In the genomic region with DNA sequence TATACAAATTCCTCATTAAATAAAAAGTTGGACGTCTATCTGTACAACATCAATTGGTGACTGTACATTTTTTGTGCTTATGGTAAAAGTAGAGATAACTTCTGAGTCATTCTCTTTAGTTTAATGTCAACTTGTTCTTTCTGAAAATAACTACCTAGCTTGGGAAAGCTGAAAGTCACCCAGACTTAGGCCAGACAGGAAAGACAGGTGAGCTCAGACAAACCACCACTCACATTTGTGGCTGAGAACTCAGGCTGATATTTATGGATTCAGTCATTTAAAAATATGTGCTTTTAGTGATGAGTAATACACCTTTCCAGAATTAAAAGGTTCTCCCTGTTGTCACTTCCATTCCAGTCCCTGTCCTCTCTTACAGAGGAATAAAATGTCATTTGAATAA, we compare ENCODE assay signal across 29 cellular contexts. TPM values are rescaled to one million over a fixed set of nuclear protein-coding genes. Genes with fewer than 3 reads are reported as not detected.
"Had no signal": no experiment of that assay in that cellular context is flagged by ENCODE, and none has a peak within 500 bp of the region (broad histone marks: within the 10 kb centered on the region; RNA-seq: fewer than 3 reads in every experiment).

No MANE protein-coding gene starts in this region.

- H3K27me3 ChIP-seq: adrenal gland, Peyer's patch had no signal

- DNase-seq: activated B cell treated with CpG ODN at 0.5 μM for 24 hours; activated CD4-positive, alpha-beta memory T cell treated with anti-CD3 and anti-CD28 coated beads for 36 hours; activated CD4-positive, alpha-beta T cell treated with anti-CD3 and anti-CD28 coated beads, Interleukin-2, amount 10 ng/mL, durations not matched to agents 7 days and 5 days; activated CD8-positive, alpha-beta memory T cell treated with anti-CD3 and anti-CD28 coated beads for 24 hours; activated gamma-delta T cell treated with Interleukin-2 at 50 U/mL for 16 hours; activated naive CD4-positive, alpha-beta T cell treated with anti-CD3 and anti-CD28 coated beads, Interleukin-2, amount 50 U/mL, for 16 hours; activated naive CD8-positive, alpha-beta T cell treated with anti-CD3 and anti-CD28 coated beads, Interleukin-2, amount 10 ng/mL, durations not matched to agents 7 days and 5 days; activated T-cell treated with anti-CD3 and anti-CD28 coated beads, Interleukin-2, amount 50 U/mL, for 48 hours; adrenal gland; anterior cingulate cortex; central memory CD4-positive, alpha-beta T cell; IMR-90; KG1; NCI-H1105; NCI-H1436; NCI-H1694 treated with DMSO at 0.1 percent for 48 hours; NCI-H2081; NCI-H2171; NCI-H2227 treated with DMSO at 0.1 percent for 48 hours; NCI-H446 treated with DMSO at 0.1 percent for 48 hours; NCI-H524 treated with DMSO at 0.1 percent for 48 hours; NCI-H748 treated with DMSO at 0.1 percent for 48 hours; Peyer's patch; SHP77 treated with DMSO at 0.1 percent for 48 hours; T-cell; T-helper 2 cell; T1000 had no signal

- H3K9me3 ChIP-seq: adrenal gland, Peyer's patch had no signal

- H3K4me3 Mint-ChIP-seq: activated B cell treated with CpG ODN at 0.5 μM for 24 hours; activated CD4-positive, alpha-beta memory T cell treated with anti-CD3 and anti-CD28 coated beads for 36 hours; activated CD4-positive, alpha-beta T cell treated with anti-CD3 and anti-CD28 coated beads, Interleukin-2, amount 10 ng/mL, durations not matched to agents 7 days and 5 days; activated naive CD8-positive, alpha-beta T cell treated with anti-CD3 and anti-CD28 coated beads, Interleukin-2, amount 10 ng/mL, durations not matched to agents 7 days and 5 days; T-cell had no signal

- H3K36me3 ChIP-seq: adrenal gland, Peyer's patch had no signal

- H3K27ac Mint-ChIP-seq: activated B cell treated with CpG ODN at 0.5 μM for 24 hours; activated CD4-positive, alpha-beta memory T cell treated with anti-CD3 and anti-CD28 coated beads for 36 hours; activated CD4-positive, alpha-beta T cell treated with anti-CD3 and anti-CD28 coated beads, Interleukin-2, amount 10 ng/mL, durations not matched to agents 7 days and 5 days; activated naive CD8-positive, alpha-beta T cell treated with anti-CD3 and anti-CD28 coated beads, Interleukin-2, amount 10 ng/mL, durations not matched to agents 7 days and 5 days; activated T-helper 2 cell treated with anti-CD3 and anti-CD28 coated beads, Interferon-gamma antibody, Interleukin-2, Interleukin-4, amounts not matched to agents 10 μg/mL and 5 μg/mL and 100 μg/mL, durations not matched to agents 14 hours and 24 hours and 36 hours; T-cell had no signal

- H3K4me1 Mint-ChIP-seq: activated B cell treated with CpG ODN at 0.5 μM for 24 hours; activated CD4-positive, alpha-beta T cell treated with anti-CD3 and anti-CD28 coated beads, Interleukin-2, amount 10 ng/mL, durations not matched to agents 7 days and 5 days; activated naive CD8-positive, alpha-beta T cell treated with anti-CD3 and anti-CD28 coated beads, Interleukin-2, amount 10 ng/mL, durations not matched to agents 7 days and 5 days; T-cell had no signal

- H3K9me3 Mint-ChIP-seq: activated B cell treated with CpG ODN at 0.5 μM for 24 hours; activated CD4-positive, alpha-beta memory T cell treated with anti-CD3 and anti-CD28 coated beads for 36 hours; activated CD4-positive, alpha-beta T cell treated with anti-CD3 and anti-CD28 coated beads, Interleukin-2, amount 10 ng/mL, durations not matched to agents 7 days and 5 days; activated T-helper 2 cell treated with anti-CD3 and anti-CD28 coated beads, Interferon-gamma antibody, Interleukin-2, Interleukin-4, amounts not matched to agents 10 μg/mL and 5 μg/mL and 100 μg/mL, durations not matched to agents 14 hours and 24 hours and 36 hours; T-cell had no signal

- H3K4me3 ChIP-seq: adrenal gland, Peyer's patch had no signal

- H3K36me3 Mint-ChIP-seq: activated CD4-positive, alpha-beta memory T cell treated with anti-CD3 and anti-CD28 coated beads for 36 hours; activated naive CD8-positive, alpha-beta T cell treated with anti-CD3 and anti-CD28 coated beads, Interleukin-2, amount 10 ng/mL, durations not matched to agents 7 days and 5 days; T-cell had no signal

- H3K27me3 Mint-ChIP-seq: activated naive CD8-positive, alpha-beta T cell treated with anti-CD3 and anti-CD28 coated beads, Interleukin-2, amount 10 ng/mL, durations not matched to agents 7 days and 5 days had no signal

- H3K27ac ChIP-seq: adrenal gland, Peyer's patch had no signal

- H3K4me1 ChIP-seq: adrenal gland, Peyer's patch had no signal

- ATAC-seq: T-cell had no signal

RNA-seq across cellular contexts. Expression of gene ENTREP1, which starts 31.8 kb away (rescaled TPM):
- total RNA-seq: activated B cell treated with CpG ODN at 0.5 μM for 24 hours; activated CD4-positive, alpha-beta T cell treated with anti-CD3 and anti-CD28 coated beads, Interleukin-2, amount 10 ng/mL, durations not matched to agents 7 days and 5 days; activated naive CD8-positive, alpha-beta T cell treated with anti-CD3 and anti-CD28 coated beads, Interleukin-2, amount 10 ng/mL, durations not matched to agents 7 days and 5 days; activated T-helper 2 cell treated with anti-CD3 and anti-CD28 coated beads, Interferon-gamma antibody, Interleukin-2, Interleukin-4, amounts not matched to agents 10 μg/mL and 5 μg/mL and 100 μg/mL, durations not matched to agents 14 hours and 24 hours and 36 hours; IMR-90; OCI-LY7 had no signal
- polyA plus RNA-seq: IMR-90 had no signal
